In the genomic region with DNA sequence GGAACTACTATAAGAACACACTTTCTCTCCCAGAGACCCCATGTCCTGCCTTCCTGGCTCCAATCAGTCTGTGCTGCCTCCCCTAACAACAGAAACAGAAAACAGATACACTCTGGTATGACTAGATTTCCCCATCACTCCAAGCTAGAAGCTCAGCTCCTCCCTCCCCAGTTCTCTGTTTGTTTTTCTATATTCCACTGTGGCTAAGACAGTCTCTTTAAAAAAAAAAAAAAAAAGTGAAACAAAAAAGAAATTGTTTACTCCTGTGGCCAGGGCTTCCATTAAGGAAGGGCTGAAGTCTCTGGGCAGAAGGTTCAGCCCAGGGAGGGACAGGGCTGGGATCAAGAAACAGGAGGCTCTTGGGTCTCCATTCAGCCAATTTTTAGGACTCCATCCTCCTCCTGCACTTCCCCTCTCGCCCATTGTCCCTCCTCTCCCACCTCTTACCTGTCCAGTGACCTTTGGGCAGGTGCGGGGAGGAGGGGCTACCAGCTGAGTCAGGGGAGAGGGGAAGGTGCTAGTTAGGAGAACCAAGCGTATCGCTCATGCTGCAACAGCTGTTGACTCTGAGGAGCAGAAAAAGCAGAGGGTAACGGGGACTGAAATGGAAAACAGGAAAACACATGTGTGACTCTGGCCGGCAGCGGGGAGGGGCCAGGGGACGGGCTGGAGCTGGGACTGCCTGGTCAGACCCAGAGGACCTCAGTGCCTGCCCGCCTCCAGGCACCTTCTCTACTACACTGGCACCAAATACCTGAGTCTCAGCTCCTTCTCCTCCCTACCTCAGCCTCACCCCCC, we compare ENCODE assay signal across 6 cellular contexts. TPM values are rescaled to one million over a fixed set of nuclear protein-coding genes. Genes with fewer than 3 reads are reported as not detected.
DNase-seq lines count a peak whose midpoint lies in the region; ATAC-seq and TF ChIP-seq lines count a peak whose summit lies in the region.

No MANE protein-coding gene starts in this region.

- H3K27me3 ChIP-seq in breast epithelium, result no peaks in the 10 kb centered on the region
- peaks cover 27% of the 10 kb centered on the region for H3K27me3 ChIP-seq in neutrophil

- peak overlapping the region; percentile 33 to 54 (median 34) for H3K4me3 ChIP-seq in breast epithelium
- H3K4me3 ChIP-seq in neutrophil (ENCODE audit: low read depth in 1 of 2, low read length in 1 of 2), result peak overlapping the region; percentile 21 to 40

- TF ChIP-seq CTCF in breast epithelium (IDR thresholded peaks at IDR 0.05) (no peak), neutrophil (IDR thresholded peaks at IDR 0.05) (no peak)

- no peaks in the 10 kb centered on the region for H3K36me3 ChIP-seq in breast epithelium
- no peaks in the 10 kb centered on the region for H3K36me3 ChIP-seq in neutrophil

- ATAC-seq in HG03025 (IDR thresholded peaks at IDR 0.05; ENCODE audit: low FRiP score, unreplicated experiment), result peak; percentile 49

- intact Hi-C loops in breast epithelium (cut with DNase I; ENCODE audit: low total_unique reads), result no loop called here

- H3K4me1 ChIP-seq in breast epithelium, result peaks cover 0 to 5% of the 10 kb centered on the region in 2 donors
- H3K4me1 ChIP-seq in neutrophil (ENCODE audit: control insufficient read depth in 1 of 2, insufficient read depth in 1 of 2, low read depth in 1 of 2, low read length in 1 of 2), result peaks cover 75 to 82% of the 10 kb centered on the region in 2 experiments

- DNase-seq in breast epithelium (ENCODE audit: low spot score in 2 of 2) (no peak), NCI-H82 treated with DMSO at 0.1 percent for 48 hours (lab: John Stamatoyannopoulos, UW; ENCODE audit: unreplicated experiment) (no peak), NCI-H1092 (lab: John Stamatoyannopoulos, UW) (no peak), SIG-M5 (lab: John Stamatoyannopoulos, UW) (no peak)

- no peak for TF ChIP-seq POLR2A in breast epithelium (IDR thresholded peaks at IDR 0.05)

- H3K9me3 ChIP-seq in breast epithelium (no peaks in the 10 kb centered on the region), neutrophil (no peaks in the 10 kb centered on the region)

- H3K27ac ChIP-seq in breast epithelium (peak overlapping the region; percentile 58 to 87), neutrophil (peak overlapping the region; percentile 85)

RNA-seq across cellular contexts. Expression of a gene that starts 4.2 kb away (rescaled TPM):
- total RNA-seq in breast epithelium, result 10 to 100 TPM; 17.4 to 46.4 (median 27.2) TPM

RNA-seq across cellular contexts. Expression of a gene that starts 10.3 kb away (rescaled TPM):
- 10 to 100 TPM; 22.7 to 39.4 (median 34.7) TPM for total RNA-seq in breast epithelium

RNA-seq across cellular contexts. Expression of a gene that starts 17.0 kb away (rescaled TPM):
- 100 to 1,000 TPM in 2 of 3 donors, 10 to 100 TPM in 1; 84.4 to 361 (median 136) TPM for total RNA-seq in breast epithelium

RNA-seq across cellular contexts. Expression of a gene that starts 52.1 kb away (rescaled TPM):
- total RNA-seq in breast epithelium, result 10 to 100 TPM; 70.1 to 97.5 (median 82.3) TPM

RNA-seq across cellular contexts. Expression of a gene that starts 52.9 kb away (rescaled TPM):
- total RNA-seq in breast epithelium, result 100 to 1,000 TPM in 2 of 3 donors, 10 to 100 TPM in 1; 80.0 to 145 (median 101) TPM
